1 cellular context compared by ENCODE assay signal in the genomic region with DNA sequence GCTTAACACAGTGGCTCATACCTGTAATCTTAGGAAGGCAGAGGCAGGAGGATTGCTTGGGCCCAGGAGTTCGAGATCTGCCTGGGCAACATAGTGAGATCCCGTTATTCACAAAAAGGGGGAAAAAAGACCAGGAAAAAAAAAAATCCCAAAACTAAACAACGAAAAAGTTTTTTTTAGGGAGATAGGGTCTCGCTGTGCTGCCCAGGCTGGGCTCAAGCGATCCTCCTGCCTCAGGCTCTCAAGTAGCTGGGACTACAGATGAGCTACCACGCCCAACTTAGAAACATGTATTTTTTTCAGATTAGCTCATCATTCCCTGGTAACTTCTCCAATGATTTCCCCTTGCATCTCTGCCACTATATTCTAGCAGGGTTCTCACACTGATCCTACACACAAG.
TF ChIP-seq lines count a peak whose summit lies in the region.

No MANE protein-coding gene starts in this region.

TF ChIP-seq in A549, 52 proteins besides CTCF, POLR2A, EP300 and RAD21 (continued from another document):
- TF ChIP-seq MAZ (IDR thresholded peaks at IDR 0.05; ENCODE audit: borderline replicate concordance, low read depth, low read length) (no peak), SMC3 (IDR thresholded peaks at IDR 0.05) (no peak), JUNB (IDR thresholded peaks at IDR 0.05) (no peak), RARB (CRISPR knock-in tag; IDR thresholded peaks at IDR 0.05) (no peak), ZNF302 (CRISPR knock-in tag; IDR thresholded peaks at IDR 0.05) (no peak), RNF2 (IDR thresholded peaks at IDR 0.05; ENCODE audit: borderline replicate concordance, low read depth) (no peak), GATA3 (IDR thresholded peaks at IDR 0.05; ENCODE audit: borderline replicate concordance) (no peak), HOXB5 (CRISPR knock-in tag; IDR thresholded peaks at IDR 0.05) (no peak), HOXA7 (CRISPR knock-in tag; IDR thresholded peaks at IDR 0.05) (no peak), RCOR1 (IDR thresholded peaks at IDR 0.05; ENCODE audit: low read depth, low read length) (no peak), ZSCAN20 (CRISPR knock-in tag; IDR thresholded peaks at IDR 0.05) (no peak), ZFP36 (IDR thresholded peaks at IDR 0.05; ENCODE audit: borderline replicate concordance, partially characterized antibody) (no peak)
- TF ChIP-seq, protein P1, sequence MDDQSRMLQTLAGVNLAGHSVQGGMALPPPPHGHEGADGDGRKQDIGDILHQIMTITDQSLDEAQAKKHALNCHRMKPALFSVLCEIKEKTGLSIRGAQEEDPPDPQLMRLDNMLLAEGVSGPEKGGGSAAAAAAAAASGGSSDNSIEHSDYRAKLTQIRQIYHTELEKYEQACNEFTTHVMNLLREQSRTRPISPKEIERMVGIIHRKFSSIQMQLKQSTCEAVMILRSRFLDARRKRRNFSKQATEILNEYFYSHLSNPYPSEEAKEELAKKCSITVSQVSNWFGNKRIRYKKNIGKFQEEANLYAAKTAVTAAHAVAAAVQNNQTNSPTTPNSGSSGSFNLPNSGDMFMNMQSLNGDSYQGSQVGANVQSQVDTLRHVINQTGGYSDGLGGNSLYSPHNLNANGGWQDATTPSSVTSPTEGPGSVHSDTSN (IDR thresholded peaks at IDR 0.05), result no peak
- TF ChIP-seq, protein P2, sequence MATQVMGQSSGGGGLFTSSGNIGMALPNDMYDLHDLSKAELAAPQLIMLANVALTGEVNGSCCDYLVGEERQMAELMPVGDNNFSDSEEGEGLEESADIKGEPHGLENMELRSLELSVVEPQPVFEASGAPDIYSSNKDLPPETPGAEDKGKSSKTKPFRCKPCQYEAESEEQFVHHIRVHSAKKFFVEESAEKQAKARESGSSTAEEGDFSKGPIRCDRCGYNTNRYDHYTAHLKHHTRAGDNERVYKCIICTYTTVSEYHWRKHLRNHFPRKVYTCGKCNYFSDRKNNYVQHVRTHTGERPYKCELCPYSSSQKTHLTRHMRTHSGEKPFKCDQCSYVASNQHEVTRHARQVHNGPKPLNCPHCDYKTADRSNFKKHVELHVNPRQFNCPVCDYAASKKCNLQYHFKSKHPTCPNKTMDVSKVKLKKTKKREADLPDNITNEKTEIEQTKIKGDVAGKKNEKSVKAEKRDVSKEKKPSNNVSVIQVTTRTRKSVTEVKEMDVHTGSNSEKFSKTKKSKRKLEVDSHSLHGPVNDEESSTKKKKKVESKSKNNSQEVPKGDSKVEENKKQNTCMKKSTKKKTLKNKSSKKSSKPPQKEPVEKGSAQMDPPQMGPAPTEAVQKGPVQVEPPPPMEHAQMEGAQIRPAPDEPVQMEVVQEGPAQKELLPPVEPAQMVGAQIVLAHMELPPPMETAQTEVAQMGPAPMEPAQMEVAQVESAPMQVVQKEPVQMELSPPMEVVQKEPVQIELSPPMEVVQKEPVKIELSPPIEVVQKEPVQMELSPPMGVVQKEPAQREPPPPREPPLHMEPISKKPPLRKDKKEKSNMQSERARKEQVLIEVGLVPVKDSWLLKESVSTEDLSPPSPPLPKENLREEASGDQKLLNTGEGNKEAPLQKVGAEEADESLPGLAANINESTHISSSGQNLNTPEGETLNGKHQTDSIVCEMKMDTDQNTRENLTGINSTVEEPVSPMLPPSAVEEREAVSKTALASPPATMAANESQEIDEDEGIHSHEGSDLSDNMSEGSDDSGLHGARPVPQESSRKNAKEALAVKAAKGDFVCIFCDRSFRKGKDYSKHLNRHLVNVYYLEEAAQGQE (IDR thresholded peaks at IDR 0.05), result no peak
TF ChIP-seq in A549: peak in this region for 0.
